ENCODE assay signal across 27 cellular contexts in genomic region chr2:239137890-239138283, GRCh38.
"Had no signal": no experiment of that assay in that cellular context is flagged by ENCODE, and none has a peak within 500 bp of the region (broad histone marks: within the 10 kb centered on the region; RNA-seq: fewer than 3 reads in every experiment).

No MANE protein-coding gene starts in this region.

- H3K4me1 ChIP-seq: breast epithelium had no signal

- ATAC-seq: activated naive CD4-positive, alpha-beta T cell treated with anti-CD3 and anti-CD28 coated beads, Interleukin-2, amount 50 U/mL, for 72 hours; K562; Panc1; T-cell had no signal

- H3K27me3 Mint-ChIP-seq: activated B cell treated with CpG ODN at 0.5 μM for 24 hours; activated CD4-positive, alpha-beta T cell treated with anti-CD3 and anti-CD28 coated beads, Interleukin-2, amount 10 ng/mL, durations not matched to agents 24 days and 14 days; activated T-cell treated with anti-CD3 and anti-CD28 coated beads, Interleukin-2, amount 50 U/mL, for 24 hours; T-cell had no signal

- H3K9me3 Mint-ChIP-seq: activated B cell treated with CpG ODN at 0.5 μM for 24 hours; activated CD4-positive, alpha-beta T cell treated with anti-CD3 and anti-CD28 coated beads, Interleukin-2, amount 10 ng/mL, durations not matched to agents 24 days and 14 days; activated T-cell treated with anti-CD3 and anti-CD28 coated beads, Interleukin-2, amount 50 U/mL, for 24 hours; activated T-helper 1 cell treated with anti-CD3 and anti-CD28 coated beads, Interleukin-12 subunit alpha, Interleukin-12 subunit beta, Interleukin-2, Interleukin-4 antibody, amounts not matched to agents 30 ng/mL and 10 ng/mL and 1 ng/mL, durations not matched to agents 14 hours and 24 hours and 36 hours had no signal

- H3K9me3 ChIP-seq: breast epithelium had no signal

- H3K4me3 Mint-ChIP-seq: activated B cell treated with CpG ODN at 0.5 μM for 24 hours; activated CD4-positive, alpha-beta T cell treated with anti-CD3 and anti-CD28 coated beads, Interleukin-2, amount 10 ng/mL, durations not matched to agents 24 days and 14 days; activated T-cell treated with anti-CD3 and anti-CD28 coated beads, Interleukin-2, amount 50 U/mL, for 24 hours; activated T-helper 1 cell treated with anti-CD3 and anti-CD28 coated beads, Interleukin-12 subunit alpha, Interleukin-12 subunit beta, Interleukin-2, Interleukin-4 antibody, amounts not matched to agents 30 ng/mL and 10 ng/mL and 1 ng/mL, durations not matched to agents 14 hours and 24 hours and 36 hours; T-cell had no signal

- H3K4me3 ChIP-seq: breast epithelium, K562, SK-N-MC had no signal

- H3K27ac ChIP-seq: breast epithelium, SK-N-MC had no signal

- H3K27me3 ChIP-seq: breast epithelium had no signal

- H3K4me1 Mint-ChIP-seq: activated B cell treated with CpG ODN at 0.5 μM for 24 hours; activated CD4-positive, alpha-beta T cell treated with anti-CD3 and anti-CD28 coated beads, Interleukin-2, amount 10 ng/mL, durations not matched to agents 24 days and 14 days had no signal

- DNase-seq: activated B cell treated with CpG ODN at 0.5 μM for 24 hours; activated CD4-positive, alpha-beta T cell treated with anti-CD3 and anti-CD28 coated beads for 1 hour; activated CD4-positive, alpha-beta T cell treated with anti-CD3 and anti-CD28 coated beads, Interleukin-2, amount 10 ng/mL, durations not matched to agents 24 days and 14 days; activated CD4-positive, alpha-beta T cell treated with anti-CD3 and anti-CD28 coated beads, Interleukin-2, amount 50 U/mL, for 48 hours; activated effector memory CD4-positive, alpha-beta T cell treated with anti-CD3 and anti-CD28 coated beads, Interleukin-2, amount 50 U/mL, for 16 hours; activated naive CD4-positive, alpha-beta T cell treated with Interleukin-2 at 50 U/mL for 16 hours; activated T-cell treated with anti-CD3 and anti-CD28 coated beads, Interleukin-2, amount 50 U/mL, for 24 hours; aorta; Karpas-422; MM.1S; NCI-H1105; NCI-H1436; NCI-H1694 treated with DMSO at 0.1 percent for 48 hours; NCI-H2029 treated with DMSO at 0.1 percent for 48 hours; NCI-H345; NCI-H510A; NCI-H526 treated with DMSO at 0.1 percent for 48 hours; OCI-M1; RPMI8226; T1000 had no signal

- H3K27ac Mint-ChIP-seq: activated B cell treated with CpG ODN at 0.5 μM for 24 hours; activated CD4-positive, alpha-beta T cell treated with anti-CD3 and anti-CD28 coated beads, Interleukin-2, amount 10 ng/mL, durations not matched to agents 24 days and 14 days; activated T-cell treated with anti-CD3 and anti-CD28 coated beads, Interleukin-2, amount 50 U/mL, for 24 hours; activated T-helper 1 cell treated with anti-CD3 and anti-CD28 coated beads, Interleukin-12 subunit alpha, Interleukin-12 subunit beta, Interleukin-2, Interleukin-4 antibody, amounts not matched to agents 30 ng/mL and 10 ng/mL and 1 ng/mL, durations not matched to agents 14 hours and 24 hours and 36 hours; T-cell had no signal
